In the genomic region with DNA sequence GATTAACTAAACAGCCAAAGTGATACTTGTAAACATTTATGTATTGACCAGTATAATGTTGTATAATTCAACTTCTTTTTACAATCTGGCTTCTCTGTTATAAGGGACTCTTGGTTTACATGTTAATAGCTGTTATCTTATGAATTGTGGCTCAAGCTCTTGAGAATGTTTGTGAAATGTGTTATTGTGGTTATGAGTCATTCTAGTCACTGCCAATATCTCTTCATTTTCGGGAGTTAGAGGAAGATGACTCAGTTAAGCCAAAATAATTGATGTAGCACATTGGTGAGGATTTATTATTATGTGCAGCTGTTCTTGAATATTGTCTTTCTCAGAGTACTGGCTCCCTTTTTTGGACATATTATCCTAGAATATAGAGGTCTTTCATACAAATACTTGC, we compare ENCODE assay signal across 9 cellular contexts.
DNase-seq lines count a peak whose midpoint lies in the region; ATAC-seq and TF ChIP-seq lines count a peak whose summit lies in the region.
"Had no signal": no experiment of that assay in that cellular context is flagged by ENCODE, and none has a peak within 500 bp of the region (broad histone marks: within the 10 kb centered on the region; RNA-seq: fewer than 3 reads in every experiment).

No MANE protein-coding gene starts in this region.

- H3K36me3 Mint-ChIP-seq in activated T-helper 17 cell treated with anti-CD3 and anti-CD28 coated beads, Interleukin-2, amount 50 U/mL, for 72 hours (ENCODE audit: low read depth) = no peaks in the 10 kb centered on the region

- H3K4me1 Mint-ChIP-seq in activated T-helper 17 cell treated with anti-CD3 and anti-CD28 coated beads, Interleukin-2, amount 50 U/mL, for 72 hours = no peaks in the 10 kb centered on the region

- peak; percentile 94 for ATAC-seq in GM19452 (IDR thresholded peaks at IDR 0.05; ENCODE audit: unreplicated experiment)
- ATAC-seq in HG03354 (IDR thresholded peaks at IDR 0.05; ENCODE audit: poor library complexity, severe bottlenecking, unreplicated experiment) = peak; percentile 97
- ATAC-seq in activated T-helper 17 cell treated with anti-CD3 and anti-CD28 coated beads, Interleukin-2, amount 50 U/mL, for 72 hours (replicated peaks) = peak; percentile 64

- no peaks in the 10 kb centered on the region for H3K27me3 ChIP-seq in prostate gland (replicated peaks; ENCODE audit: insufficient read depth)
- H3K27me3 ChIP-seq: cardiac muscle cell had no signal

- no peak overlapping the region for H3K27ac Mint-ChIP-seq in activated T-helper 17 cell treated with anti-CD3 and anti-CD28 coated beads, Interleukin-2, amount 50 U/mL, for 72 hours

- H3K27ac ChIP-seq in prostate gland = no peak overlapping the region
- H3K27ac ChIP-seq: cardiac muscle cell had no signal

- peaks cover 3% of the 10 kb centered on the region for H3K9me3 Mint-ChIP-seq in activated T-helper 17 cell treated with anti-CD3 and anti-CD28 coated beads, Interleukin-2, amount 50 U/mL, for 72 hours

- intact Hi-C loops in head of caudate nucleus (cut with DNase I) (no loop called here), prostate gland (cut with DNase I) (no loop called here)

- no peak for TF ChIP-seq POLR2A in prostate gland (IDR thresholded peaks at IDR 0.05)

- no peaks in the 10 kb centered on the region for H3K36me3 ChIP-seq in prostate gland
- H3K36me3 ChIP-seq: cardiac muscle cell had no signal

- WGBS in prostate gland = 6% methylated on average over 1 of the region's 1 CpG

- no peak overlapping the region for H3K4me3 Mint-ChIP-seq in activated T-helper 17 cell treated with anti-CD3 and anti-CD28 coated beads, Interleukin-2, amount 50 U/mL, for 72 hours

- H3K4me1 ChIP-seq in prostate gland (replicated peaks) = no peaks in the 10 kb centered on the region

- H3K9me3 ChIP-seq in prostate gland = no peaks in the 10 kb centered on the region

- TF ChIP-seq CTCF in AG10803 (conservative IDR thresholded peaks at IDR 0.05; ENCODE audit: low read length) (no peak), prostate gland (IDR thresholded peaks at IDR 0.05) (no peak)

- DNase-seq in AG10803 (ENCODE audit: low read depth) = peak; percentile 93
- DNase-seq in pons (ENCODE audit: low spot score) = peak; percentile 16
- no peak for DNase-seq in head of caudate nucleus
- DNase-seq in prostate gland (ENCODE audit: low spot score) = no peak
- DNase-seq in NCI-H524 treated with DMSO at 0.1 percent for 48 hours (lab: John Stamatoyannopoulos, UW) = no peak

- no peaks in the 10 kb centered on the region for H3K27me3 Mint-ChIP-seq in activated T-helper 17 cell treated with anti-CD3 and anti-CD28 coated beads, Interleukin-2, amount 50 U/mL, for 72 hours

- H3K4me3 ChIP-seq in AG10803 (ENCODE audit: low read length) = no peak overlapping the region
- H3K4me3 ChIP-seq in prostate gland = no peak overlapping the region
- H3K4me3 ChIP-seq: cardiac muscle cell had no signal

Comparison
In these comparisons a context has a peak if more than half of its experiments do, and no peak if none do; other contexts are left out.
1. DNase-seq: peak in AG10803 (single experiment) and pons (single experiment); none in head of caudate nucleus (0 of 42), prostate gland (single experiment) and NCI-H524 treated with DMSO at 0.1 percent for 48 hours (single experiment).
2. Peak in every context shown above with its lines, with median percentiles within 50 percentile points of each other: ATAC-seq.